Comparison of ENCODE assay signal across 8 cellular contexts in the genomic region with DNA sequence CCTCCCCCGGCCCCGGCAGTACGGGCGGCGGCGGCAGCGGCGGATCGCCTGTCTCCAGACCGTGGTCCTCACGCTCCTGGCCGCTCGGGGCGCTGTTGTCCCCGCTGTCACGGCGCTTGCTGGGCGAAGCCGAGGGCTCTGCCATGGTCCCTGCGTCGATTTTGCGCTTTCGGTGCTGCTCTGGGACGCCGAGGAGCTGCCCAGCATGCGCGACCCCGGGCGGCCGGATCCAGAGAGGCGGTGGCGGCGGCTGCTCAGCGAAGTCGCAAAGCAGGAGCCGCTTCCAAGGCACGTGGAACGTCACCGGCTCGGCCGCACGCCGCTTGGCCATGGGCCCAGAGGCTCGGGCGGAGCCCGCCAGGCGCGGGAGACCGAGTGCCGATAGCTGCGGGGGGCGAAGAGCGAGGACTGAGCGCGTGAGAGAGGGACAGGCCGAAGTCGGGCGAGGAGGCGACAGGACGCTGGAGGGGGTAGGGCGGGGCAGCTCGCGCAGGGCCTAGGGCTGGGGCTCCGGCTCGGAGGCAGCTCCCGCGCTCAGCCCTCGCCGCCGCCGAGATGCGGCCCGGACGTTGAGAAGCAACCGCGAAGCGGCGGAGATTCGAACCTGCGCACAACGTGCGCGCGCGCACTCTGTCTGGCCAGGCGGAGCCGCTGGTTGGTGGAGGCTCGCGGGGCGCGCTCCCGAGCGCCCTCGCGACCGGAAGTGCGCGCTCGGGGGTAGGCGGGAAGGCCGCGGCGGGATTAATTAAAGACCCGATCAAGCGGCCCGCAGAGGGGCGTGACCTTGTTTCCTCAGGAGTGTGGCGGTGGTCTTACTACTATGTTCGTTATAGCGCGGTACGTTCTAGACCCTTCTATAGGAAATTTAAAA.
A peak's percentile ranks its signal among the peaks of the same experiment; 100 is the strongest.
DNase-seq lines count a peak whose midpoint lies in the region; FAIRE-seq and TF ChIP-seq lines count a peak whose summit lies in the region.

A gene with protein sequence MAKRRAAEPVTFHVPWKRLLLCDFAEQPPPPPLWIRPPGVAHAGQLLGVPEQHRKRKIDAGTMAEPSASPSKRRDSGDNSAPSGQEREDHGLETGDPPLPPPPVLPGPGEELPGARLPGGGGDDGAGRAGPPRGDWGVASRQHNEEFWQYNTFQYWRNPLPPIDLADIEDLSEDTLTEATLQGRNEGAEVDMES (minus strand): TSS at position 632 of the 871 bp plus-strand sequence. CDS start 301 bp downstream, at position 331.

- H3K4me1 ChIP-seq in ES-I3 (ENCODE audit: insufficient read depth, low read length): 0 out of 2 replicates have a peak, but pooled peaks cover 3% of the 10 kb centered on the region

- peak within 1 kb of the TSS; percentile 77 for H3K4me3 ChIP-seq in LNCaP clone FGC (ENCODE audit: low read depth, low read length)

- peak; percentile 84 for FAIRE-seq in H54 (lab: Jason Lieb, UNC)

- TF ChIP-seq POLR2A in H54 (IDR thresholded peaks at IDR 0.05; ENCODE audit: low read depth, low read length): peak; percentile 72

- no peaks in the 10 kb centered on the region for H3K36me3 ChIP-seq in ES-I3 (ENCODE audit: insufficient read depth, low read length)

- peak within 1 kb of the TSS; percentile 94 for H3K9ac ChIP-seq in ES-I3 (ENCODE audit: low read depth, low read length)

- no peaks in the 10 kb centered on the region for H3K9me3 Mint-ChIP-seq in nephron
- H3K9me3 Mint-ChIP-seq in stimulated activated naive CD8-positive, alpha-beta T cell treated with anti-CD3 and anti-CD28 coated beads, Interleukin-15, Interleukin-2, amounts not matched to agents 100 ng/mL and 50 ng/mL, for 24 hours: no peaks in the 10 kb centered on the region

- peak within 1 kb of the TSS; percentile 91 to 96 (median 94) for H3K27ac Mint-ChIP-seq in nephron
- H3K27ac Mint-ChIP-seq in stimulated activated naive CD8-positive, alpha-beta T cell treated with anti-CD3 and anti-CD28 coated beads, Interleukin-15, Interleukin-2, amounts not matched to agents 100 ng/mL and 50 ng/mL, for 24 hours: peak within 1 kb of the TSS; percentile 91

- H3K36me3 Mint-ChIP-seq in nephron (ENCODE audit: low read depth): peaks cover 3% of the 10 kb centered on the region
- peaks cover 13% of the 10 kb centered on the region for H3K36me3 Mint-ChIP-seq in stimulated activated naive CD8-positive, alpha-beta T cell treated with anti-CD3 and anti-CD28 coated beads, Interleukin-15, Interleukin-2, amounts not matched to agents 100 ng/mL and 50 ng/mL, for 24 hours (ENCODE audit: low read depth)

- peaks cover 5% of the 10 kb centered on the region for H3K27me3 Mint-ChIP-seq in nephron (ENCODE audit: low read depth)
- H3K27me3 Mint-ChIP-seq in stimulated activated naive CD8-positive, alpha-beta T cell treated with anti-CD3 and anti-CD28 coated beads, Interleukin-15, Interleukin-2, amounts not matched to agents 100 ng/mL and 50 ng/mL, for 24 hours: no peaks in the 10 kb centered on the region

- H3K4me3 Mint-ChIP-seq in nephron: peak within 1 kb of the TSS; percentile 97 to 99 (median 99)
- H3K4me3 Mint-ChIP-seq in stimulated activated naive CD8-positive, alpha-beta T cell treated with anti-CD3 and anti-CD28 coated beads, Interleukin-15, Interleukin-2, amounts not matched to agents 100 ng/mL and 50 ng/mL, for 24 hours: peak within 1 kb of the TSS; percentile 96

- peaks cover 20% of the 10 kb centered on the region for H3K4me1 Mint-ChIP-seq in nephron
- H3K4me1 Mint-ChIP-seq in stimulated activated naive CD8-positive, alpha-beta T cell treated with anti-CD3 and anti-CD28 coated beads, Interleukin-15, Interleukin-2, amounts not matched to agents 100 ng/mL and 50 ng/mL, for 24 hours (ENCODE audit: low read depth): peaks cover 28% of the 10 kb centered on the region

- DNase-seq in H54 (ENCODE audit: insufficient read length, low spot score): peak; percentile 95
- peak; percentile 51 for DNase-seq in LNCaP clone FGC (ENCODE audit: low read depth)
- DNase-seq in RPMI8226: peak; percentile 90
- DNase-seq in activated T-helper 1 cell treated with anti-CD3 and anti-CD28 coated beads, Interleukin-2, amount 50 U/mL, for 16 hours (ENCODE audit: low read depth in 1 of 2, low spot score in 1 of 2): peak; percentile 84
- DNase-seq in fibroblast of peridontal ligament (ENCODE audit: extremely low read depth): peak; percentile 77

- H3K9me3 ChIP-seq in ES-I3 (ENCODE audit: control insufficient read depth, insufficient read depth, low read length): no peaks in the 10 kb centered on the region

- peak; percentile 94 for TF ChIP-seq CTCF in LNCaP clone FGC (IDR thresholded peaks at IDR 0.05; ENCODE audit: control insufficient read depth, extremely low read depth, insufficient read depth)
- TF ChIP-seq CTCF in nephron (IDR thresholded peaks at IDR 0.05; ENCODE audit: unreplicated experiment in 3 of 3): peak; percentile 78 to 89 (median 83)

Comparison
In these comparisons a context has a peak if more than half of its experiments do, and no peak if none do; other contexts are left out.
1. Peak in every context shown above with its lines: DNase-seq and H3K4me3 ChIP-seq.